Comparison of ENCODE assay signal across 8 cellular contexts in genomic region chr4:20251796-20252655, GRCh38. TPM values are rescaled to one million over a fixed set of nuclear protein-coding genes. Genes with fewer than 3 reads are reported as not detected.
DNase-seq lines count a peak whose midpoint lies in the region; ATAC-seq and TF ChIP-seq lines count a peak whose summit lies in the region.

Gene SLIT2 (plus strand): TSS chr4:20251905. CDS start chr4:20253816, 1,911 bp downstream.

- no peaks in the 10 kb centered on the region for H3K9me3 ChIP-seq in IMR-90 (ENCODE audit: control insufficient read depth, insufficient read depth, low read length)

- CTCF ChIA-PET in IMR-90 (lab: Yijun Ruan, JAX), result interaction anchor here (0.5 kb wide), 1 partner anchor 20 kb away, joined by 5 read pairs; no protein-coding TSS in a partner anchor

- in situ Hi-C loops in IMR-90 (cut with MboI; ENCODE audit: low sequenced_read_pairs), result no loop called here

- H2AK9ac ChIP-seq in IMR-90 (replicated peaks; ENCODE audit: low read depth, low read length, poor library complexity), result no peak within 1 kb of the TSS

- H3K4ac ChIP-seq in IMR-90 (ENCODE audit: low read depth, low read length), result no peak within 1 kb of the TSS

- no peaks in the 10 kb centered on the region for H3K4me1 Mint-ChIP-seq in stimulated activated effector memory CD8-positive, alpha-beta T cell treated with anti-CD3 and anti-CD28 coated beads, Interleukin-12 subunit alpha, Interleukin-12 subunit beta, amount 100 ng/mL, for 72 hours

- H3K23ac ChIP-seq in IMR-90 (ENCODE audit: low read depth, low read length), result peak within 1 kb of the TSS; percentile 7; the same call in 1 of the 2 replicates

- H3K56ac ChIP-seq in IMR-90 (ENCODE audit: extremely low read depth, insufficient read depth, low read length), result no peak within 1 kb of the TSS

- no TSS peak for BruUV-seq in IMR-90 (replicated peaks; lab: Mats Ljungman, UMichigan)

- H3K27ac Mint-ChIP-seq in stimulated activated effector memory CD8-positive, alpha-beta T cell treated with anti-CD3 and anti-CD28 coated beads, Interleukin-12 subunit alpha, Interleukin-12 subunit beta, amount 100 ng/mL, for 72 hours, result no peak within 1 kb of the TSS

- H3K4me3 ChIP-seq in GM08714 (ENCODE audit: low read length) (peak within 1 kb of the TSS; percentile 27; the same call in 1 of the 2 replicates), IMR-90 (ENCODE audit: insufficient read depth, low read depth, low read length) (peak within 1 kb of the TSS; percentile 55), choroid plexus epithelial cell (ENCODE audit: low read depth, low read length) (peak within 1 kb of the TSS; percentile 73)

- peaks cover 22% of the 10 kb centered on the region for H3K27me3 ChIP-seq in IMR-90 (ENCODE audit: control insufficient read depth, insufficient read depth, low read length)

- H3K9ac ChIP-seq in IMR-90 (ENCODE audit: low read depth, low read length), result peak within 1 kb of the TSS; percentile 12; the same call in 1 of the 2 replicates

- H3K27ac ChIP-seq in IMR-90 (ENCODE audit: insufficient read depth, low read length), result no peak within 1 kb of the TSS; the same call in 1 of the 2 replicates

- no peak within 1 kb of the TSS for H4K91ac ChIP-seq in IMR-90 (ENCODE audit: insufficient read depth, low read depth, low read length)

- no peak for TF ChIP-seq RAD21 in IMR-90 (IDR thresholded peaks at IDR 0.05; ENCODE audit: low read length)

- POLR2A ChIA-PET in IMR-90 (lab: Charles Lee; ENCODE audit: unreplicated experiment), result no interaction called here

- DNase-seq in IMR-90 (peak; percentile 68), SHP77 treated with DMSO at 0.1 percent for 48 hours (lab: John Stamatoyannopoulos, UW) (peak; percentile 22), choroid plexus epithelial cell (ENCODE audit: low read depth) (peak; percentile 84), left colon (peak; percentile 73 to 80), GM19238 (ENCODE audit: insufficient read length, low spot score) (no peak)
- DNase-seq in stimulated activated effector memory CD8-positive, alpha-beta T cell treated with anti-CD3 and anti-CD28 coated beads, Interleukin-12 subunit alpha, Interleukin-12 subunit beta, amount 100 ng/mL, for 72 hours (ENCODE audit: low spot score in 2 of 2), result no peak

- peak within 1 kb of the TSS; percentile 17 for H3K4me3 Mint-ChIP-seq in stimulated activated effector memory CD8-positive, alpha-beta T cell treated with anti-CD3 and anti-CD28 coated beads, Interleukin-12 subunit alpha, Interleukin-12 subunit beta, amount 100 ng/mL, for 72 hours

- no peak within 1 kb of the TSS for H2BK5ac ChIP-seq in IMR-90 (ENCODE audit: low read depth, low read length, poor library complexity, severe bottlenecking)

- H3K4me2 ChIP-seq in IMR-90 (ENCODE audit: low read depth, low read length), result peak within 1 kb of the TSS; percentile 80

- intact Hi-C loops in IMR-90 (cut with micrococcal nuclease) (loop anchor here (1.0 to 10.0 kb wide), 6 partner anchors 170 to 1563 kb away; no protein-coding TSS in a partner anchor), left colon (cut with DNase I, micrococcal nuclease) (no loop called here)

- WGBS in IMR-90 (ENCODE audit: extremely low coverage in 2 of 2, insufficient read length in 1 of 2), 2 experiments, result 1% methylated on average over 25 of the region's 85 CpGs; no CpG with 5 or more reads in 1 of the 2 experiments

- no peak within 1 kb of the TSS for H2BK20ac ChIP-seq in IMR-90 (ENCODE audit: low read depth, low read length)

- H3K79me1 ChIP-seq in IMR-90 (ENCODE audit: low read depth in 1 of 2, low read length in 2 of 2), result peaks cover 0 to 6% of the 10 kb centered on the region in 2 experiments; a peak in 1 of 4 replicates

- H3K4me1 ChIP-seq in IMR-90 (ENCODE audit: control insufficient read depth, insufficient read depth, low read length), result peaks cover 11% of the 10 kb centered on the region

- peak; percentile 60 for ATAC-seq in GM21786 (IDR thresholded peaks at IDR 0.05; ENCODE audit: unreplicated experiment)
- peak; percentile 75 for ATAC-seq in IMR-90 (ENCODE audit: low read depth)
- peak; percentile 95 for ATAC-seq in left colon
- ATAC-seq in stimulated activated effector memory CD8-positive, alpha-beta T cell treated with anti-CD3 and anti-CD28 coated beads, Interleukin-12 subunit alpha, Interleukin-12 subunit beta, amount 100 ng/mL, for 72 hours, result peak; percentile 69

- H4K20me1 ChIP-seq in IMR-90 (ENCODE audit: insufficient read depth, low read length), result peaks cover 7% of the 10 kb centered on the region

- H3K36me3 ChIP-seq in IMR-90 (ENCODE audit: control insufficient read depth, insufficient read depth, low read length), result no peaks in the 10 kb centered on the region

- H3K18ac ChIP-seq in IMR-90 (ENCODE audit: low read depth, low read length), result no peak within 1 kb of the TSS

- H2BK15ac ChIP-seq in IMR-90 (ENCODE audit: low read depth, low read length), result no peak within 1 kb of the TSS

- H3K9me3 Mint-ChIP-seq in stimulated activated effector memory CD8-positive, alpha-beta T cell treated with anti-CD3 and anti-CD28 coated beads, Interleukin-12 subunit alpha, Interleukin-12 subunit beta, amount 100 ng/mL, for 72 hours, result peaks cover 3% of the 10 kb centered on the region

- no peak within 1 kb of the TSS for H4K5ac ChIP-seq in IMR-90 (ENCODE audit: low read depth, low read length)

- H2AK5ac ChIP-seq in IMR-90 (ENCODE audit: low read depth, low read length), result no peak within 1 kb of the TSS

- H3K9me1 ChIP-seq in IMR-90 (ENCODE audit: insufficient read depth, low read length), result no peaks in the 10 kb centered on the region

- TF ChIP-seq POLR2A in IMR-90 (IDR thresholded peaks at IDR 0.05; ENCODE audit: low read depth, low read length), result peak; percentile 93

- dilution Hi-C loops in IMR-90 (cut with HindIII; ENCODE audit: low sequenced_read_pairs, unreplicated experiment), result no loop called here

- no peak within 1 kb of the TSS for H4K8ac ChIP-seq in IMR-90 (ENCODE audit: low read depth in 2 of 2, low read length in 2 of 2)

- H2BK120ac ChIP-seq in IMR-90 (ENCODE audit: low read depth, low read length), result no peak within 1 kb of the TSS

- H3K36me3 Mint-ChIP-seq in stimulated activated effector memory CD8-positive, alpha-beta T cell treated with anti-CD3 and anti-CD28 coated beads, Interleukin-12 subunit alpha, Interleukin-12 subunit beta, amount 100 ng/mL, for 72 hours, result no peaks in the 10 kb centered on the region

- no peak within 1 kb of the TSS for H3K14ac ChIP-seq in IMR-90 (replicated peaks; ENCODE audit: low read depth, low read length)

- TF ChIP-seq CTCF in IMR-90 (conservative IDR thresholded peaks at IDR 0.05; ENCODE audit: low read depth, low read length) (no peak), choroid plexus epithelial cell (conservative IDR thresholded peaks at IDR 0.05; ENCODE audit: low read depth, low read length) (peak; percentile 30)

- H2AFZ ChIP-seq in IMR-90 (replicated peaks; ENCODE audit: low read length, poor library complexity), result peak within 1 kb of the TSS; percentile 87

TF ChIP-seq in IMR-90, 13 proteins besides CTCF, POLR2A, EP300 and RAD21:
- TF ChIP-seq CEBPB (IDR thresholded peaks at IDR 0.05; ENCODE audit: low read depth, low read length) (no peak), MXI1 (IDR thresholded peaks at IDR 0.05; ENCODE audit: borderline replicate concordance, low read depth, low read length) (no peak), BHLHE40 (IDR thresholded peaks at IDR 0.05; ENCODE audit: low read depth, low read length) (no peak), RCOR1 (IDR thresholded peaks at IDR 0.05; ENCODE audit: insufficient replicate concordance, low read length) (no peak), USF2 (IDR thresholded peaks at IDR 0.05; ENCODE audit: low read depth, low read length) (no peak), FOS (IDR thresholded peaks at IDR 0.05; ENCODE audit: low read depth, low read length) (no peak)

RNA-seq across cellular contexts. Expression of gene SLIT2, which starts in this region (rescaled TPM):
- total RNA-seq in IMR-90 (2012; rRNA removed) (13.6 and 18.1 TPM in 2 replicates), left colon (1 to 10 TPM; 1.9 to 6.5 TPM)
- polyA plus RNA-seq in IMR-90 (2012; rRNA removed), result 13.0 and 14.3 TPM in 2 replicates
- 5.3 and 5.6 TPM in 2 replicates for polyA plus RNA-seq in IMR-90 (2012; cell fraction: cytosol; rRNA removed)
- 8.3 and 13.5 TPM in 2 replicates for polyA plus RNA-seq in IMR-90 (2012; cell fraction: nucleus; rRNA removed; ENCODE audit: low replicate concordance)

Comparison
In these comparisons a context has a peak if more than half of its experiments do, and no peak if none do; other contexts are left out.
1. DNase-seq: peak in IMR-90 (single experiment), SHP77 treated with DMSO at 0.1 percent for 48 hours (single experiment), choroid plexus epithelial cell (single experiment) and left colon (2 of 2); none in stimulated activated effector memory CD8-positive, alpha-beta T cell treated with anti-CD3 and anti-CD28 coated beads, Interleukin-12 subunit alpha, Interleukin-12 subunit beta, amount 100 ng/mL, for 72 hours (0 of 2) and GM19238 (single experiment).
2. Peak in every context shown above with its lines, with median percentiles within 50 percentile points of each other: H3K4me3 ChIP-seq and ATAC-seq.